In genomic region chr20:844473-845225, GRCh38 we compare ENCODE assay signal across 8 cellular contexts. TPM values are rescaled to one million over a fixed set of nuclear protein-coding genes. Genes with fewer than 3 reads are reported as not detected.
DNase-seq lines count a peak whose midpoint lies in the region; ATAC-seq and TF ChIP-seq lines count a peak whose summit lies in the region.

No MANE protein-coding gene starts in this region.

- peaks cover 7% of the 10 kb centered on the region; the same call in 1 of the 2 replicates for H4K20me1 ChIP-seq in Karpas-422 (ENCODE audit: insufficient read depth, low read depth, low read length)

- no peaks in the 10 kb centered on the region for H3K79me2 ChIP-seq in Karpas-422 (ENCODE audit: low read length)

- H3K9me3 ChIP-seq in Karpas-422 (ENCODE audit: low read length) (no peaks in the 10 kb centered on the region), neutrophil (peaks cover 5% of the 10 kb centered on the region), stomach smooth muscle (ENCODE audit: control insufficient read depth in 2 of 2, low read length in 2 of 2) (no peaks in the 10 kb centered on the region)

- TF ChIP-seq CTCF in neutrophil (IDR thresholded peaks at IDR 0.05): no peak

- H3K4me3 ChIP-seq in Karpas-422 (ENCODE audit: low read length) (peak overlapping the region; percentile 15; the same call in 1 of the 2 replicates), neutrophil (ENCODE audit: low read depth in 1 of 2, low read length in 1 of 2) (peak overlapping the region; percentile 48 to 50), stomach smooth muscle (ENCODE audit: low read length in 2 of 2) (peak overlapping the region; percentile 9 to 67)

- H3K36me3 ChIP-seq in Karpas-422 (ENCODE audit: insufficient read depth, low read length) (no peaks in the 10 kb centered on the region), neutrophil (no peaks in the 10 kb centered on the region), stomach smooth muscle (ENCODE audit: control insufficient read depth in 2 of 2, insufficient read depth in 2 of 2, low read length in 2 of 2) (no peaks in the 10 kb centered on the region)

- ATAC-seq in GM21717 (IDR thresholded peaks at IDR 0.05; ENCODE audit: unreplicated experiment): peak; percentile 90

- H3K27me3 ChIP-seq in Karpas-422 (ENCODE audit: low read length) (no peaks in the 10 kb centered on the region), neutrophil (peaks cover 59% of the 10 kb centered on the region), stomach smooth muscle (ENCODE audit: control insufficient read depth in 1 of 2, insufficient read depth in 2 of 2, low read length in 2 of 2) (peaks cover 30 to 40% of the 10 kb centered on the region in 2 donors)

- H3K4me2 ChIP-seq in Karpas-422 (ENCODE audit: low read depth, low read length, poor library complexity, severe bottlenecking): peak overlapping the region; percentile 57

- H3K4me1 ChIP-seq in Karpas-422 (ENCODE audit: low read length) (peaks cover 17% of the 10 kb centered on the region), neutrophil (ENCODE audit: control insufficient read depth in 1 of 2, insufficient read depth in 1 of 2, low read depth in 1 of 2, low read length in 1 of 2) (peaks cover 34 to 46% of the 10 kb centered on the region in 2 experiments), stomach smooth muscle (ENCODE audit: control insufficient read depth, insufficient read depth, low read length) (peaks cover 18% of the 10 kb centered on the region)

- H3K9ac ChIP-seq in Karpas-422 (ENCODE audit: low read length): no peak overlapping the region
- H3K9ac ChIP-seq in stomach smooth muscle (ENCODE audit: low read length in 2 of 2): peak overlapping the region in 1 of 2 donors; percentile 30

- no peak overlapping the region for H2AFZ ChIP-seq in Karpas-422 (ENCODE audit: low read length)

- peak; percentile 90 for DNase-seq in DMS153 (lab: John Stamatoyannopoulos, UW)
- peak; percentile 94 for DNase-seq in Karpas-422
- DNase-seq in SHP77 (lab: John Stamatoyannopoulos, UW): peak; percentile 94 to 97
- peak; percentile 91 for DNase-seq in activated gamma-delta T cell treated with Interleukin-2 at 50 U/mL for 16 hours
- DNase-seq in foreskin melanocyte: peak; percentile 88

- H3K27ac ChIP-seq in Karpas-422 (ENCODE audit: low read length): no peak overlapping the region
- H3K27ac ChIP-seq in neutrophil: no peak overlapping the region
- H3K27ac ChIP-seq in stomach smooth muscle (ENCODE audit: low read length): no peak overlapping the region

- no peaks in the 10 kb centered on the region for H3K9me2 ChIP-seq in Karpas-422 (replicated peaks; ENCODE audit: insufficient read depth, low read length)

RNA-seq across cellular contexts. Expression of gene FAM110A, which starts 11.1 kb away (rescaled TPM):
- total RNA-seq in Karpas-422 (2014; rRNA removed; shearing (Covaris generic); ENCODE audit: low replicate concordance): 0.89 and 3.1 TPM in 2 replicates
